Comparison of ENCODE assay signal across 8 cellular contexts in genomic region chr1:225817611-225818061, GRCh38. TPM values are rescaled to one million over a fixed set of nuclear protein-coding genes. Genes with fewer than 3 reads are reported as not detected.
DNase-seq lines count a peak whose midpoint lies in the region; ATAC-seq and TF ChIP-seq lines count a peak whose summit lies in the region.

No MANE protein-coding gene starts in this region.

- peaks cover 16% of the 10 kb centered on the region for H3K4me1 ChIP-seq in mammary epithelial cell (ENCODE audit: insufficient read depth, low read length)
- peaks cover 37 to 75% (median 60%) of the 10 kb centered on the region in 6 donors for H3K4me1 ChIP-seq in spleen

- H3K27ac ChIP-seq in mammary epithelial cell (ENCODE audit: insufficient read depth, low read depth, low read length) (no peak overlapping the region), spleen (peak overlapping the region; percentile 75 to 90 (median 86))

- H3K4me2 ChIP-seq in mammary epithelial cell (ENCODE audit: insufficient read depth, low read depth, low read length): no peak overlapping the region

- peak overlapping the region; percentile 60 for H2AFZ ChIP-seq in mammary epithelial cell (ENCODE audit: low read depth, low read length)

- no peaks in the 10 kb centered on the region for H4K20me1 ChIP-seq in mammary epithelial cell (ENCODE audit: insufficient read depth, low read length)

- no peak for TF ChIP-seq POLR2A in spleen (IDR thresholded peaks at IDR 0.05)

- H3K27me3 ChIP-seq in mammary epithelial cell (ENCODE audit: insufficient read depth, low read length) (no peaks in the 10 kb centered on the region), spleen (replicated peaks in 1 of 7) (no peaks in the 10 kb centered on the region)

- no TSS peak for BruUV-seq in mammary epithelial cell (replicated peaks; lab: Mats Ljungman, UMichigan)

- ATAC-seq in GM18909 (IDR thresholded peaks at IDR 0.05; ENCODE audit: poor library complexity, unreplicated experiment): no peak
- no peak for ATAC-seq in GM18502 (IDR thresholded peaks at IDR 0.05; ENCODE audit: poor library complexity, unreplicated experiment)

- CTCF ChIA-PET in mammary epithelial cell (lab: Charles Lee; ENCODE audit: low non-redundant PET): no interaction called here

- H3K9ac ChIP-seq in mammary epithelial cell (ENCODE audit: insufficient read depth, low read length): no peak overlapping the region

- no peak for TF ChIP-seq CTCF in mammary epithelial cell (conservative IDR thresholded peaks at IDR 0.05 in 1 of 2, IDR thresholded peaks at IDR 0.05 in 1 of 2; ENCODE audit: extremely low read depth in 1 of 2, insufficient read depth in 1 of 2, low read depth in 1 of 2, low read length in 2 of 2)
- no peak for TF ChIP-seq CTCF in spleen (IDR thresholded peaks at IDR 0.05 in 8 of 11, conservative IDR thresholded peaks at IDR 0.05 in 3 of 11)

- H3K4me3 ChIP-seq in mammary epithelial cell (replicated peaks in 1 of 3; ENCODE audit: insufficient read depth in 1 of 3, low read depth in 2 of 3, low read length in 3 of 3): no peak overlapping the region
- no peak overlapping the region for H3K4me3 ChIP-seq in spleen

- H3K79me2 ChIP-seq in mammary epithelial cell (ENCODE audit: insufficient read depth, low read length): no peaks in the 10 kb centered on the region

- intact Hi-C loops in mammary epithelial cell (cut with micrococcal nuclease) (no loop called here), spleen (cut with DNase I; ENCODE audit: low total_unique reads) (no loop called here)

- 33% methylated on average over 8 of the region's 8 CpGs for WGBS in mammary epithelial cell (ENCODE audit: low coverage, missing lambda C conversion rate)
- WGBS in spleen, 5 donors: 49 to 56% (median 50%) methylated on average over 7 to 8 of the region's 8 CpGs

- in situ Hi-C loops in mammary epithelial cell (cut with MboI; ENCODE audit: low sequenced_read_pairs in 2 of 2): no loop called here

- peak; percentile 89 for DNase-seq in Ammon's horn (ENCODE audit: low spot score)
- DNase-seq in LoVo (ENCODE audit: low spot score): peak; percentile 89
- peak; percentile 75 for DNase-seq in mammary epithelial cell
- peak; percentile 88 for DNase-seq in islet precursor cell
- no peak for DNase-seq in spleen
- DNase-seq in NCI-H146 treated with DMSO at 0.1 percent for 48 hours (lab: John Stamatoyannopoulos, UW; ENCODE audit: unreplicated experiment): no peak

- H3K36me3 ChIP-seq in mammary epithelial cell (ENCODE audit: insufficient read depth, low read length) (no peaks in the 10 kb centered on the region), spleen (peaks cover 0 to 2% (median 0%) of the 10 kb centered on the region in 6 donors)

- no peaks in the 10 kb centered on the region for H3K9me3 ChIP-seq in mammary epithelial cell (replicated peaks; ENCODE audit: insufficient read depth, low read length)
- no peaks in the 10 kb centered on the region for H3K9me3 ChIP-seq in spleen

- dilution Hi-C loops in mammary epithelial cell (cut with HindIII; ENCODE audit: low sequenced_read_pairs): loop anchor here (5.0 kb wide), 1 partner anchor 105 kb away; the partner anchor contains the start of gene PYCR2

RNA-seq across cellular contexts. Expression of gene EPHX1, which starts 7.7 kb away (rescaled TPM):
- total RNA-seq in mammary epithelial cell (10 to 100 TPM; 22.8 to 32.8 TPM), spleen (10 to 100 TPM; 30.1 to 92.8 (median 81.4) TPM)
- polyA plus RNA-seq in mammary epithelial cell (17.6 TPM), spleen (10 to 100 TPM in 2 of 3 donors, 1 to 10 TPM in 1; 3.9 to 12.2 (median 10.7) TPM)
- polyA minus RNA-seq in mammary epithelial cell: 15.2 TPM

RNA-seq across cellular contexts. Expression of gene SRP9, which starts 40.0 kb away (rescaled TPM):
- total RNA-seq in mammary epithelial cell (100 to 1,000 TPM; 164 to 214 TPM), spleen (100 to 1,000 TPM; 145 to 229 (median 159) TPM)
- polyA plus RNA-seq in mammary epithelial cell (228 TPM), spleen (100 to 1,000 TPM; 167 to 269 (median 210) TPM)
- 74.5 TPM for polyA minus RNA-seq in mammary epithelial cell

Comparison
In these comparisons a context has a peak if more than half of its experiments do, and no peak if none do; other contexts are left out.
1. DNase-seq: peak in Ammon's horn (single experiment), LoVo (single experiment), mammary epithelial cell (single experiment) and islet precursor cell (single experiment); none in spleen (single experiment) and NCI-H146 treated with DMSO at 0.1 percent for 48 hours (single experiment).